ENCODE assay signal across 1 cellular context in genomic region chr13:99968521-99969367, GRCh38.
TF ChIP-seq lines count a peak whose summit lies in the region.

No MANE protein-coding gene starts in this region.

TF ChIP-seq in H1, 55 proteins besides CTCF, POLR2A, EP300 and RAD21 (continued from another document):
- TF ChIP-seq E2F6 (IDR thresholded peaks at IDR 0.05), result peak; percentile 33; the same call in 1 of the 2 replicates
- TF ChIP-seq KDM4A (IDR thresholded peaks at IDR 0.05; ENCODE audit: low read depth, low read length, severe bottlenecking), result peak; percentile 28
- no peak for TF ChIP-seq RFX5 (IDR thresholded peaks at IDR 0.05; ENCODE audit: borderline replicate concordance, low read depth, low read length)
- TF ChIP-seq SP4 (IDR thresholded peaks at IDR 0.05; ENCODE audit: low read length), result no peak
- TF ChIP-seq SIN3A (conservative IDR thresholded peaks at IDR 0.05 in 1 of 2, IDR thresholded peaks at IDR 0.05 in 1 of 2; ENCODE audit: low read depth in 1 of 2, low read length in 2 of 2), result 0 out of 4 replicates have a peak, but pooled peaks of 1 of the 2 experiments have one; percentile 17
- TF ChIP-seq MAFK (IDR thresholded peaks at IDR 0.05; ENCODE audit: low read depth, low read length), result no peak
- no peak for TF ChIP-seq KDM5A (IDR thresholded peaks at IDR 0.05; ENCODE audit: low read length)
- TF ChIP-seq CHD2 (IDR thresholded peaks at IDR 0.05; ENCODE audit: low read length), result 0 out of 2 replicates have a peak, but pooled peaks have one; percentile 4
